Comparison of ENCODE assay signal across 10 cellular contexts in genomic region chr6:110329729-110330436, GRCh38. TPM values are rescaled to one million over a fixed set of nuclear protein-coding genes. Genes with fewer than 3 reads are reported as not detected.
DNase-seq lines count a peak whose midpoint lies in the region; ATAC-seq and TF ChIP-seq lines count a peak whose summit lies in the region.
"Had no signal": no experiment of that assay in that cellular context is flagged by ENCODE, and none has a peak within 500 bp of the region (broad histone marks: within the 10 kb centered on the region; RNA-seq: fewer than 3 reads in every experiment).

No MANE protein-coding gene starts in this region.

- H2AK5ac ChIP-seq in trophoblast cell (ENCODE audit: low read length) = peak overlapping the region; percentile 94

- peak overlapping the region; percentile 99 for H4K91ac ChIP-seq in trophoblast cell (ENCODE audit: low read depth, low read length)

- H3K27me3 ChIP-seq in foreskin keratinocyte (peaks cover 21% of the 10 kb centered on the region), trophoblast cell (ENCODE audit: insufficient read depth, low read length) (no peaks in the 10 kb centered on the region)

- H3K36me3 ChIP-seq in trophoblast cell (ENCODE audit: control insufficient read depth in 1 of 2, insufficient read depth in 2 of 2, low read length in 2 of 2) = no peaks in the 10 kb centered on the region

- TF ChIP-seq CTCF in AG10803 (conservative IDR thresholded peaks at IDR 0.05; ENCODE audit: low read length) (no peak), foreskin keratinocyte (conservative IDR thresholded peaks at IDR 0.05) (no peak)

- H3K9ac ChIP-seq in trophoblast cell (ENCODE audit: low read length) = peak overlapping the region; percentile 43

- peak overlapping the region; percentile 92 for H4K8ac ChIP-seq in trophoblast cell (ENCODE audit: low read depth, low read length)

- H3K4me3 ChIP-seq in AG10803 (ENCODE audit: low read length) (peak overlapping the region; percentile 38), trophoblast cell (ENCODE audit: low read depth, low read length) (no peak overlapping the region)

- H3K23ac ChIP-seq in trophoblast cell (ENCODE audit: low read length) = no peak overlapping the region

- peak overlapping the region; percentile 97 for H3K18ac ChIP-seq in trophoblast cell (ENCODE audit: low read length)

- no CpG with 5 or more reads among the region's 18 CpGs for WGBS in trophoblast cell (ENCODE audit: extremely low coverage, insufficient coverage, insufficient read length)

- peaks cover 9% of the 10 kb centered on the region for H3K79me2 ChIP-seq in trophoblast cell (ENCODE audit: control insufficient read depth, insufficient read depth, low read length, poor library complexity)

- DNase-seq in AG10803 (ENCODE audit: low read depth) (peak; percentile 52), SW480 (ENCODE audit: low spot score) (peak; percentile 4), foreskin keratinocyte (no peak), trophoblast cell (no peak), epidermal melanocyte (ENCODE audit: insufficient read length, low spot score) (no peak), SIG-M5 treated with dmso at 0.1 percent for 504 hours (lab: John Stamatoyannopoulos, UW; ENCODE audit: unreplicated experiment) (no peak), MV-4-11 (lab: John Stamatoyannopoulos, UW) (no peak)
- DNase-seq: CD4-positive, CD25-positive, alpha-beta regulatory T cell had no signal

- ATAC-seq in foreskin keratinocyte (peak; percentile 53), GM21717 (IDR thresholded peaks at IDR 0.05; ENCODE audit: unreplicated experiment) (no peak)

- H3K4me1 ChIP-seq in foreskin keratinocyte = no peaks in the 10 kb centered on the region
- H3K4me1 ChIP-seq in trophoblast cell (ENCODE audit: control insufficient read depth in 1 of 2, insufficient read depth in 2 of 2, low read length in 2 of 2) = peaks cover 29 to 44% of the 10 kb centered on the region in 2 experiments

- H2AFZ ChIP-seq in trophoblast cell (ENCODE audit: insufficient read depth, low read length, poor library complexity) = peak overlapping the region; percentile 71

- H3K27ac ChIP-seq in foreskin keratinocyte = no peak overlapping the region
- H3K27ac ChIP-seq in trophoblast cell (ENCODE audit: low read depth, low read length) = peak overlapping the region; percentile 94
- H3K27ac ChIP-seq: epithelial cell of prostate had no signal

- peak overlapping the region; percentile 97 for H3K14ac ChIP-seq in trophoblast cell (ENCODE audit: low read length)

- H2BK12ac ChIP-seq in trophoblast cell (ENCODE audit: low read length) = peak overlapping the region; percentile 99

- H3K79me1 ChIP-seq in trophoblast cell (ENCODE audit: low read length) = peaks cover 47% of the 10 kb centered on the region

- H3K4ac ChIP-seq in trophoblast cell (ENCODE audit: low read depth, low read length) = peak overlapping the region; percentile 91

- peak overlapping the region; percentile 99 for H2BK120ac ChIP-seq in trophoblast cell (ENCODE audit: insufficient read depth, low read length, poor library complexity)

- no peak overlapping the region for H3K4me2 ChIP-seq in trophoblast cell (ENCODE audit: low read length)

- H3K9me3 ChIP-seq in trophoblast cell (ENCODE audit: insufficient read depth, low read depth, low read length) = no peaks in the 10 kb centered on the region

- peak overlapping the region; percentile 65 for H4K12ac ChIP-seq in trophoblast cell (ENCODE audit: low read depth, low read length)

- H2BK5ac ChIP-seq in trophoblast cell (ENCODE audit: low read depth, low read length, poor library complexity) = peak overlapping the region; percentile 98

RNA-seq across cellular contexts. Expression of gene METTL24, which starts 28.3 kb away (rescaled TPM):
- not detected in 2 replicates for total RNA-seq in foreskin keratinocyte
- not detected in 2 replicates for polyA plus RNA-seq in foreskin keratinocyte
- polyA plus RNA-seq in trophoblast cell (2013) = 3.4 and 3.6 TPM in 2 replicates
- total RNA-seq: CD4-positive, CD25-positive, alpha-beta regulatory T cell had no signal
- polyA plus RNA-seq: CD4-positive, CD25-positive, alpha-beta regulatory T cell had no signal

Comparison
In these comparisons a context has a peak if more than half of its experiments do, and no peak if none do; other contexts are left out.
1. DNase-seq: peak in AG10803 (single experiment) and SW480 (single experiment); none in foreskin keratinocyte (0 of 2), trophoblast cell (0 of 2), epidermal melanocyte (single experiment), SIG-M5 treated with dmso at 0.1 percent for 504 hours (single experiment) and MV-4-11 (single experiment).